30 cellular contexts compared by ENCODE assay signal in genomic region chr13:43597599-43597945, GRCh38.
"Had no signal": no experiment of that assay in that cellular context is flagged by ENCODE, and none has a peak within 500 bp of the region (broad histone marks: within the 10 kb centered on the region; RNA-seq: fewer than 3 reads in every experiment).

No MANE protein-coding gene starts in this region.

- H3K9me3 ChIP-seq: adrenal gland, body of pancreas, colonic mucosa, esophagus squamous epithelium had no signal

- DNase-seq: activated B cell treated with CpG ODN at 0.5 μM for 24 hours; activated CD4-positive, alpha-beta memory T cell treated with anti-CD3 and anti-CD28 coated beads, Interleukin-2, amount 10 ng/mL, durations not matched to agents 7 days and 5 days; activated CD4-positive, alpha-beta T cell treated with anti-CD3 and anti-CD28 coated beads, Interleukin-2, amount 10 ng/mL, durations not matched to agents 24 days and 14 days; activated CD4-positive, alpha-beta T cell treated with anti-CD3 and anti-CD28 coated beads, Interleukin-2, amount 50 U/mL, for 4 hours; activated gamma-delta T cell; activated naive CD4-positive, alpha-beta T cell; activated naive CD4-positive, alpha-beta T cell treated with anti-CD3 and anti-CD28 coated beads, Interleukin-2, amount 50 U/mL, for 16 hours; activated naive CD8-positive, alpha-beta T cell treated with anti-CD3 and anti-CD28 coated beads for 36 hours; activated naive CD8-positive, alpha-beta T cell treated with anti-CD3 and anti-CD28 coated beads, Interleukin-2, amount 50 U/mL, for 24 hours; activated T-cell treated with anti-CD3 and anti-CD28 coated beads for 4 hours; activated T-cell treated with anti-CD3 and anti-CD28 coated beads, Interleukin-2, amount 50 U/mL, for 4 hours; adrenal gland; amygdala; aorta; body of pancreas; central memory CD4-positive, alpha-beta T cell; cerebellar nuclear complex; colonic mucosa; effector CD8-positive, alpha-beta T cell; esophagus squamous epithelium; foreskin melanocyte; glutamatergic neuron; heart left ventricle; T-helper 1 cell; T-helper 17 cell; T1000; WERI-Rb-1 had no signal

- H3K9me3 Mint-ChIP-seq: activated B cell treated with CpG ODN at 0.5 μM for 24 hours; activated CD4-positive, alpha-beta memory T cell treated with anti-CD3 and anti-CD28 coated beads, Interleukin-2, amount 10 ng/mL, durations not matched to agents 7 days and 5 days; activated CD4-positive, alpha-beta T cell treated with anti-CD3 and anti-CD28 coated beads, Interleukin-2, amount 10 ng/mL, durations not matched to agents 24 days and 14 days; activated naive CD8-positive, alpha-beta T cell treated with anti-CD3 and anti-CD28 coated beads, Interleukin-2, amount 50 U/mL, for 24 hours; activated T-cell treated with anti-CD3 and anti-CD28 coated beads, Interleukin-2, amount 50 U/mL, for 4 hours; activated T-helper 1 cell treated with anti-CD3 and anti-CD28 coated beads, Interleukin-12 subunit alpha, Interleukin-12 subunit beta, Interleukin-2, Interleukin-4 antibody, amounts not matched to agents 30 ng/mL and 10 ng/mL and 1 ng/mL, durations not matched to agents 14 hours and 24 hours and 36 hours had no signal

- H3K4me3 Mint-ChIP-seq: activated B cell treated with CpG ODN at 0.5 μM for 24 hours; activated CD4-positive, alpha-beta memory T cell treated with anti-CD3 and anti-CD28 coated beads, Interleukin-2, amount 10 ng/mL, durations not matched to agents 7 days and 5 days; activated CD4-positive, alpha-beta T cell treated with anti-CD3 and anti-CD28 coated beads, Interleukin-2, amount 10 ng/mL, durations not matched to agents 24 days and 14 days; activated naive CD8-positive, alpha-beta T cell treated with anti-CD3 and anti-CD28 coated beads for 36 hours; activated naive CD8-positive, alpha-beta T cell treated with anti-CD3 and anti-CD28 coated beads, Interleukin-2, amount 50 U/mL, for 24 hours; activated T-cell treated with anti-CD3 and anti-CD28 coated beads, Interleukin-2, amount 50 U/mL, for 4 hours; activated T-helper 1 cell treated with anti-CD3 and anti-CD28 coated beads, Interleukin-12 subunit alpha, Interleukin-12 subunit beta, Interleukin-2, Interleukin-4 antibody, amounts not matched to agents 30 ng/mL and 10 ng/mL and 1 ng/mL, durations not matched to agents 14 hours and 24 hours and 36 hours; T-helper 17 cell; T-helper 2 cell treated with Interferon-gamma antibody and Interleukin-4, amounts not matched to agents 5 μg/mL and 100 μg/mL, for 36 hours had no signal

- H3K27me3 Mint-ChIP-seq: activated B cell treated with CpG ODN at 0.5 μM for 24 hours; activated CD4-positive, alpha-beta memory T cell treated with anti-CD3 and anti-CD28 coated beads, Interleukin-2, amount 10 ng/mL, durations not matched to agents 7 days and 5 days; activated CD4-positive, alpha-beta T cell treated with anti-CD3 and anti-CD28 coated beads, Interleukin-2, amount 10 ng/mL, durations not matched to agents 24 days and 14 days; activated naive CD8-positive, alpha-beta T cell treated with anti-CD3 and anti-CD28 coated beads for 36 hours; activated naive CD8-positive, alpha-beta T cell treated with anti-CD3 and anti-CD28 coated beads, Interleukin-2, amount 50 U/mL, for 24 hours; T-helper 17 cell had no signal

- H3K36me3 Mint-ChIP-seq: activated naive CD8-positive, alpha-beta T cell treated with anti-CD3 and anti-CD28 coated beads for 36 hours had no signal

- H3K4me1 ChIP-seq: adrenal gland, body of pancreas, colonic mucosa, esophagus squamous epithelium, heart left ventricle had no signal

- H3K27me3 ChIP-seq: adrenal gland, body of pancreas, colonic mucosa, esophagus squamous epithelium, heart left ventricle had no signal

- H3K4me3 ChIP-seq: adrenal gland, body of pancreas, colonic mucosa, esophagus squamous epithelium, heart left ventricle had no signal

- H3K27ac Mint-ChIP-seq: activated B cell treated with CpG ODN at 0.5 μM for 24 hours; activated CD4-positive, alpha-beta memory T cell treated with anti-CD3 and anti-CD28 coated beads, Interleukin-2, amount 10 ng/mL, durations not matched to agents 7 days and 5 days; activated CD4-positive, alpha-beta T cell treated with anti-CD3 and anti-CD28 coated beads, Interleukin-2, amount 10 ng/mL, durations not matched to agents 24 days and 14 days; activated naive CD8-positive, alpha-beta T cell treated with anti-CD3 and anti-CD28 coated beads for 36 hours; activated naive CD8-positive, alpha-beta T cell treated with anti-CD3 and anti-CD28 coated beads, Interleukin-2, amount 50 U/mL, for 24 hours; activated T-helper 1 cell treated with anti-CD3 and anti-CD28 coated beads, Interleukin-12 subunit alpha, Interleukin-12 subunit beta, Interleukin-2, Interleukin-4 antibody, amounts not matched to agents 30 ng/mL and 10 ng/mL and 1 ng/mL, durations not matched to agents 14 hours and 24 hours and 36 hours; T-helper 17 cell; T-helper 2 cell treated with Interferon-gamma antibody and Interleukin-4, amounts not matched to agents 5 μg/mL and 100 μg/mL, for 36 hours had no signal

- H3K36me3 ChIP-seq: adrenal gland, colonic mucosa, esophagus squamous epithelium, heart left ventricle, WERI-Rb-1 had no signal

- H3K4me1 Mint-ChIP-seq: activated B cell treated with CpG ODN at 0.5 μM for 24 hours; activated naive CD8-positive, alpha-beta T cell treated with anti-CD3 and anti-CD28 coated beads, Interleukin-2, amount 50 U/mL, for 24 hours; T-helper 17 cell had no signal

- H3K27ac ChIP-seq: adrenal gland, body of pancreas, colonic mucosa, epithelial cell of prostate, heart left ventricle, WERI-Rb-1 had no signal

- ATAC-seq: activated naive CD8-positive, alpha-beta T cell treated with anti-CD3 and anti-CD28 coated beads, Interleukin-2, amount 50 U/mL, for 24 hours; body of pancreas; heart left ventricle; T-helper 17 cell had no signal
